8 cellular contexts compared by ENCODE assay signal in the genomic region with DNA sequence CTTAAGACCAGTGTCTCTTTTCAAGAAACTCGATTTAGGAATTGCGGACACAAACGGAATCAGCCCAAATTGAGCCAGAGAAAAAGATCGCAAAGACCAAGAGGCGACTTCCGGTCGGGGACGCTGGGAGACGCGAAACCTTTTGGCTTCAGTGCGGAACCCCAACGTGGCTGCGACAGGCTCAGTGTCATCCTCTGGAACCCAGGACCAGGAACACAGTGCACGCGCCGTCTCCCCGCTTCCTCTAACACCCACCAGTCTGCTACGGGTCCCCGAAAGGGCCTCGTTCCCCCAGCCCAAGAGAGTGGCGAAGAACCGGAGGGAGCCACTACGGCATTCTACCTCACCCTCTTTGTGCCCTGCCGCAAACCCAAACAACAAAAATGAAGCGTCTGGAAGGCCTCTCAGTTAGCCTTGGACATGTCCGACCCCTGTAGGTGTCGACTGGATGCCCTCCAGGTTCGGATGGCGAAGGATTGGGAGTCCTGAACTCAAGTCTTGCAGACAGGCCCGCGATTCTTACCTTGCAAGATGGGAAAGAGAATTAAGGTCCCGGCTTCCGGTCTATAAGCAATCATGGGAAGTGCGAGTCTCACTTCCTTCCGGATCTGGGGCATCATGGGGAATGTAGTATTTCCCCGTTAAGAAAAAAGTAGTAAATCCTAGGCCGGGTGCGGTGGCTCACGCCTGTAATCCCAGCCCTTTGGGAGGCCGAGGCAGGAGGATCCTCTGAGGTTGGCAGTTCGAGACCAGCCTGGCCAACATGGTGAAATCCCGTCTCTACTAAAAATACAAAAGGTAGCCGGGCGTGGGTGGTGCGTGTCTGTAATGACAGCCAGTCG.
A peak's percentile ranks its signal among the peaks of the same experiment; 100 is the strongest.
DNase-seq lines count a peak whose midpoint lies in the region; ATAC-seq and TF ChIP-seq lines count a peak whose summit lies in the region.

Gene RPL6, minus strand, starts transcription at position 542 of the 842 bp plus-strand sequence. CDS start 949 bp downstream, outside the sequence.

- peak; percentile 94 for TF ChIP-seq POLR2A in GM15510 (IDR thresholded peaks at IDR 0.05; ENCODE audit: borderline replicate concordance, extremely low read depth, insufficient read length)

- DNase-seq in NCI-H2029 (lab: John Stamatoyannopoulos, UW) (peak; percentile 95), T1000 (lab: John Stamatoyannopoulos, UW) (peak; percentile 73), astrocyte of the spinal cord (ENCODE audit: low read depth, low spot score) (peak; percentile 96), hippocampal formation (lab: John Stamatoyannopoulos, UW) (peak; percentile 78 to 90), retina (peak; percentile 93)

- H3K4me3 ChIP-seq in astrocyte of the spinal cord (ENCODE audit: low read depth, low read length): peak within 1 kb of the TSS; percentile 62

- TF ChIP-seq CTCF in astrocyte of the spinal cord (IDR thresholded peaks at IDR 0.05; ENCODE audit: low read depth, low read length): no peak

- in situ Hi-C loops in astrocyte of the spinal cord (cut with HindIII; ENCODE audit: low sequenced_read_pairs): no loop called here

- ATAC-seq in HG02938 (IDR thresholded peaks at IDR 0.05; ENCODE audit: unreplicated experiment) (peak; percentile 66), GM21367 (IDR thresholded peaks at IDR 0.05; ENCODE audit: unreplicated experiment) (no peak)
